Comparison of ENCODE assay signal across 1 cellular context in genomic region chr4:78693777-78694456, GRCh38.
TF ChIP-seq lines count a peak whose summit lies in the region.

No MANE protein-coding gene starts in this region.

TF ChIP-seq in K562, 482 proteins besides CTCF, POLR2A, EP300 and RAD21 (continued from another document and continues in another):
- TF ChIP-seq POLR2AphosphoS5 (IDR thresholded peaks at IDR 0.05; ENCODE audit: control insufficient read depth, insufficient read depth, low read depth, low read length) (peak; percentile 69; the same call in 1 of the 2 replicates), CEBPG (CRISPR knock-in tag; IDR thresholded peaks at IDR 0.05) (peak; percentile 96), CEBPG (tag; conservative IDR thresholded peaks at IDR 0.05 in 1 of 2, IDR thresholded peaks at IDR 0.05 in 1 of 2) (peak; percentile 86 to 93), ZZZ3 (IDR thresholded peaks at IDR 0.05) (no peak), TAF9B (IDR thresholded peaks at IDR 0.05; ENCODE audit: partially characterized antibody) (no peak), CBX2 (IDR thresholded peaks at IDR 0.05; ENCODE audit: insufficient read depth, low read length, poor library complexity, severe bottlenecking) (no peak), PTTG1 (tag; IDR thresholded peaks at IDR 0.05; ENCODE audit: low read depth) (peak; percentile 97), HNRNPH1 (optimal IDR thresholded peaks at IDR 0.05; ENCODE audit: low read depth, low read length) (no peak), NFIC (IDR thresholded peaks at IDR 0.05) (peak; percentile 73), ID3 (CRISPR knock-in tag; IDR thresholded peaks at IDR 0.05) (peak; percentile 90), ID3 (tag; IDR thresholded peaks at IDR 0.05) (peak; percentile 97), GTF3C2 (IDR thresholded peaks at IDR 0.05; ENCODE audit: borderline replicate concordance, extremely low read depth, insufficient read length) (no peak), ETS1 (conservative IDR thresholded peaks at IDR 0.05; ENCODE audit: control insufficient read depth, low read depth, low read length) (no peak), NR2F6 (CRISPR knock-in tag; IDR thresholded peaks at IDR 0.05) (peak; percentile 95), BRF1 (IDR thresholded peaks at IDR 0.05; ENCODE audit: borderline replicate concordance, extremely low read depth, insufficient read length) (no peak), RBM34 (IDR thresholded peaks at IDR 0.05; ENCODE audit: borderline replicate concordance, insufficient read depth, low read length) (no peak), MYNN (IDR thresholded peaks at IDR 0.05) (no peak), MYNN (CRISPR knock-in tag; IDR thresholded peaks at IDR 0.05) (no peak), ZNF778 (CRISPR knock-in tag; IDR thresholded peaks at IDR 0.05) (0 out of 2 replicates have a peak, but pooled peaks have one; percentile 43), COPS2 (conservative IDR thresholded peaks at IDR 0.05) (no peak), MED1 (CRISPR knock-in tag; IDR thresholded peaks at IDR 0.05; ENCODE audit: borderline replicate concordance) (no peak), ZNF263 (CRISPR knock-in tag; IDR thresholded peaks at IDR 0.05; ENCODE audit: borderline replicate concordance) (no peak), MTF1 (CRISPR knock-in tag; IDR thresholded peaks at IDR 0.05; ENCODE audit: borderline replicate concordance) (peak; percentile 90), ETV1 (tag; conservative IDR thresholded peaks at IDR 0.05; ENCODE audit: low read depth) (peak; percentile 35; the same call in 1 of the 2 replicates), ATF4 (CRISPR knock-in tag; IDR thresholded peaks at IDR 0.05) (peak; percentile 93), SMARCC2 (IDR thresholded peaks at IDR 0.05; ENCODE audit: low read depth) (peak; percentile 63; the same call in 1 of the 2 replicates), ARID4B (CRISPR knock-in tag; IDR thresholded peaks at IDR 0.05) (no peak), ZNF165 (CRISPR knock-in tag; IDR thresholded peaks at IDR 0.05; ENCODE audit: borderline replicate concordance) (peak; percentile 98), KAT2B (IDR thresholded peaks at IDR 0.05; ENCODE audit: low read depth, low read length) (no peak), CHCHD3 (CRISPR knock-in tag; IDR thresholded peaks at IDR 0.05) (no peak), ZNF717 (CRISPR knock-in tag; IDR thresholded peaks at IDR 0.05) (peak; percentile 89; the same call in 1 of the 2 replicates), ZNF239 (CRISPR knock-in tag; IDR thresholded peaks at IDR 0.05) (peak; percentile 94), NFE2L1 (tag; IDR thresholded peaks at IDR 0.05; ENCODE audit: borderline replicate concordance, low read depth) (peak; percentile 22; the same call in 1 of the 2 replicates), TRIM28 (IDR thresholded peaks at IDR 0.05) (no peak), CREB5 (CRISPR knock-in tag; IDR thresholded peaks at IDR 0.05) (peak; percentile 98), HDAC2 (IDR thresholded peaks at IDR 0.05) (peak; percentile 72), PATZ1 (CRISPR knock-in tag; IDR thresholded peaks at IDR 0.05; ENCODE audit: borderline replicate concordance) (peak; percentile 93), DNMT1 (IDR thresholded peaks at IDR 0.05) (no peak), TAL1 (IDR thresholded peaks at IDR 0.05) (peak; percentile 82), NR2C1 (IDR thresholded peaks at IDR 0.05) (peak; percentile 60), NR2C1 (tag; IDR thresholded peaks at IDR 0.05) (peak; percentile 94), SPI1 (IDR thresholded peaks at IDR 0.05; ENCODE audit: borderline replicate concordance, low read depth, low read length) (no peak), CAMTA2 (CRISPR knock-in tag; conservative IDR thresholded peaks at IDR 0.05) (peak; percentile 91), USF2 (CRISPR knock-in tag; IDR thresholded peaks at IDR 0.05) (no peak), ZNF212 (CRISPR knock-in tag; IDR thresholded peaks at IDR 0.05) (peak; percentile 93), ZNF592 (IDR thresholded peaks at IDR 0.05) (peak; percentile 99), CXXC5 (CRISPR knock-in tag; IDR thresholded peaks at IDR 0.05) (peak; percentile 95), ZSCAN29 (IDR thresholded peaks at IDR 0.05) (no peak), BDP1 (IDR thresholded peaks at IDR 0.05; ENCODE audit: insufficient read depth, insufficient read length) (no peak), SAFB (IDR thresholded peaks at IDR 0.05; ENCODE audit: borderline replicate concordance, low read depth, low read length) (no peak), ZNF431 (CRISPR knock-in tag; IDR thresholded peaks at IDR 0.05) (no peak)
